In genomic region chr17:8154608-8155152, GRCh38 we compare ENCODE assay signal across 10 cellular contexts. TPM values are rescaled to one million over a fixed set of nuclear protein-coding genes. Genes with fewer than 3 reads are reported as not detected.
DNase-seq lines count a peak whose midpoint lies in the region; ATAC-seq, FAIRE-seq and TF ChIP-seq lines count a peak whose summit lies in the region.
"Had no signal": no experiment of that assay in that cellular context is flagged by ENCODE, and none has a peak within 500 bp of the region (broad histone marks: within the 10 kb centered on the region; RNA-seq: fewer than 3 reads in every experiment).

No MANE protein-coding gene starts in this region.

- H2AFZ ChIP-seq in GM23248 (no peak overlapping the region), astrocyte (ENCODE audit: low read depth, low read length) (no peak overlapping the region)

- H3K27ac Mint-ChIP-seq in astrocyte (ENCODE audit: unreplicated experiment): no peak overlapping the region
- H3K27ac Mint-ChIP-seq: effector memory CD8-positive, alpha-beta T cell had no signal

- H3F3A ChIP-seq in GM23248 (ENCODE audit: insufficient read depth): peaks cover 30% of the 10 kb centered on the region

- H3K9ac ChIP-seq in GM23248 (peak overlapping the region; percentile 99), astrocyte (ENCODE audit: low read length) (peak overlapping the region; percentile 91), iPS-15b (ENCODE audit: low read depth, low read length) (peak overlapping the region; percentile 54)

- H3K9me3 ChIP-seq in GM23248 (ENCODE audit: low read depth): no peaks in the 10 kb centered on the region
- no peaks in the 10 kb centered on the region for H3K9me3 ChIP-seq in astrocyte (ENCODE audit: insufficient read depth, low read depth, low read length)
- H3K9me3 ChIP-seq in iPS-15b (ENCODE audit: control insufficient read depth, insufficient read depth, low read length): no peaks in the 10 kb centered on the region

- H3K27ac ChIP-seq in GM23248: peak overlapping the region; percentile 100
- H3K27ac ChIP-seq in astrocyte (ENCODE audit: low read depth, low read length): peak overlapping the region; percentile 99
- H3K27ac ChIP-seq in skin epidermis: peak overlapping the region; percentile 78 to 100 (median 95)

- H4K20me1 ChIP-seq in GM23248 (ENCODE audit: insufficient read depth): no peaks in the 10 kb centered on the region
- peaks cover 28% of the 10 kb centered on the region for H4K20me1 ChIP-seq in astrocyte (ENCODE audit: insufficient read depth, low read length)

- H3K4me3 Mint-ChIP-seq in astrocyte (ENCODE audit: unreplicated experiment): peak overlapping the region; percentile 62
- H3K4me3 Mint-ChIP-seq: effector memory CD8-positive, alpha-beta T cell had no signal

- H3K4me2 ChIP-seq in GM23248 (ENCODE audit: unreplicated experiment) (peak overlapping the region; percentile 84), astrocyte (ENCODE audit: low read length) (peak overlapping the region; percentile 96)

- H3K9me2 ChIP-seq in GM23248 (ENCODE audit: insufficient read depth): no peaks in the 10 kb centered on the region

- in situ Hi-C loops in GM23248 (cut with MboI): no loop called here

- H3K4me3 ChIP-seq in GM23248 (peak overlapping the region; percentile 79), astrocyte (ENCODE audit: insufficient read depth, low read depth, low read length) (peak overlapping the region; percentile 9), iPS-15b (ENCODE audit: low read depth, low read length) (peak overlapping the region; percentile 61), skin epidermis (peak overlapping the region; percentile 43 to 96 (median 57))

- TF ChIP-seq CTCF in astrocyte (IDR thresholded peaks at IDR 0.05; ENCODE audit: insufficient read depth, low read depth, low read length): no peak

- peaks cover 20% of the 10 kb centered on the region for H3K4me1 Mint-ChIP-seq in astrocyte (ENCODE audit: low read depth, unreplicated experiment)

- DNase-seq in GM23248: no peak
- no peak for DNase-seq in astrocyte (ENCODE audit: low read depth)
- no peak for DNase-seq in stimulated activated CD8-positive, alpha-beta memory T cell treated with anti-CD3 and anti-CD28 coated beads, Interleukin-4, amount 100 ng/mL, for 48 hours
- no peak for DNase-seq in epidermal melanocyte (ENCODE audit: insufficient read length, low spot score)
- DNase-seq: NCI-H187 treated with DMSO at 0.1 percent for 48 hours had no signal

- H3K27me3 Mint-ChIP-seq in astrocyte (ENCODE audit: low read depth, unreplicated experiment): no peaks in the 10 kb centered on the region
- H3K27me3 Mint-ChIP-seq: effector memory CD8-positive, alpha-beta T cell had no signal

- peaks cover 29% of the 10 kb centered on the region for H3K79me2 ChIP-seq in GM23248 (ENCODE audit: insufficient read depth)
- peaks cover 8% of the 10 kb centered on the region for H3K79me2 ChIP-seq in astrocyte (ENCODE audit: insufficient read depth, low read length)

- H3K4me1 ChIP-seq in GM23248 (ENCODE audit: insufficient read depth) (peaks cover 41% of the 10 kb centered on the region), astrocyte (ENCODE audit: insufficient read depth, low read length) (peaks cover 60% of the 10 kb centered on the region), iPS-15b (ENCODE audit: control insufficient read depth, insufficient read depth, low read length) (peaks cover 16% of the 10 kb centered on the region)

- FAIRE-seq in astrocyte (lab: Jason Lieb, UNC): no peak

- no peaks in the 10 kb centered on the region for H3K9me3 Mint-ChIP-seq in astrocyte (ENCODE audit: unreplicated experiment)
- H3K9me3 Mint-ChIP-seq: effector memory CD8-positive, alpha-beta T cell had no signal

- H3K27me3 ChIP-seq in GM23248 (replicated peaks; ENCODE audit: insufficient read depth) (no peaks in the 10 kb centered on the region), astrocyte (ENCODE audit: insufficient read depth, low read length) (no peaks in the 10 kb centered on the region), iPS-15b (ENCODE audit: control insufficient read depth, insufficient read depth, low read length) (peaks cover 2% of the 10 kb centered on the region)

- no peaks in the 10 kb centered on the region for H3K36me3 ChIP-seq in GM23248 (ENCODE audit: low read depth)
- H3K36me3 ChIP-seq in astrocyte (ENCODE audit: insufficient read depth, low read length): peaks cover 3% of the 10 kb centered on the region
- peaks cover 9% of the 10 kb centered on the region for H3K36me3 ChIP-seq in iPS-15b (ENCODE audit: control insufficient read depth, insufficient read depth, low read length)

- ATAC-seq in GM21447 (IDR thresholded peaks at IDR 0.05; ENCODE audit: unreplicated experiment): no peak
- no peak for ATAC-seq in HG03378 (IDR thresholded peaks at IDR 0.05; ENCODE audit: unreplicated experiment)

- peaks cover 2% of the 10 kb centered on the region for H3K36me3 Mint-ChIP-seq in astrocyte (ENCODE audit: low read depth, unreplicated experiment)

- WGBS in GM23248 (ENCODE audit: low coverage in 1 of 2, low lambda C conversion rate in 2 of 2, missing lambda C conversion rate in 2 of 2), 2 experiments: 3 to 7% methylated on average over 9 to 11 of the region's 11 CpGs

RNA-seq across cellular contexts. Expression of gene PER1, which starts 2.5 kb away (rescaled TPM):
- 4.4 and 5.1 TPM in 2 replicates for total RNA-seq in GM23248 (2014; rRNA removed; shearing (Covaris generic))
- 5.3 and 5.9 TPM in 2 replicates for polyA plus RNA-seq in GM23248 (2016; fragmentation: Nextera tagmentation; extraction: Ambion mirVana)
- 17.0 and 18.1 TPM in 2 replicates for total RNA-seq in astrocyte

RNA-seq across cellular contexts. Expression of gene VAMP2, which starts 8.1 kb away (rescaled TPM):
- total RNA-seq in GM23248 (2014; rRNA removed; shearing (Covaris generic)): 6.2 and 6.5 TPM in 2 replicates
- 25.5 and 27.1 TPM in 2 replicates for polyA plus RNA-seq in GM23248 (2016; fragmentation: Nextera tagmentation; extraction: Ambion mirVana)
- total RNA-seq in astrocyte: 28.0 and 31.3 TPM in 2 replicates

RNA-seq across cellular contexts. Expression of gene TMEM107, which starts 21.5 kb away (rescaled TPM):
- 11.6 TPM in 2 replicates for total RNA-seq in GM23248 (2014; rRNA removed; shearing (Covaris generic))
- 20.6 and 20.9 TPM in 2 replicates for polyA plus RNA-seq in GM23248 (2016; fragmentation: Nextera tagmentation; extraction: Ambion mirVana)
- total RNA-seq in astrocyte: 9.4 and 10.1 TPM in 2 replicates

RNA-seq across cellular contexts. Expression of gene HES7, which starts 30.8 kb away (rescaled TPM):
- total RNA-seq in GM23248 (2014; rRNA removed; shearing (Covaris generic)): not detected in 2 replicates
- polyA plus RNA-seq in GM23248 (2016; fragmentation: Nextera tagmentation; extraction: Ambion mirVana): not detected in 2 replicates
- total RNA-seq in astrocyte: 0.64 and 1.0 TPM in 2 replicates

RNA-seq across cellular contexts. Expression of gene BORCS6, which starts 35.3 kb away (rescaled TPM):
- 3.9 and 5.6 TPM in 2 replicates for total RNA-seq in GM23248 (2014; rRNA removed; shearing (Covaris generic))
- polyA plus RNA-seq in GM23248 (2016; fragmentation: Nextera tagmentation; extraction: Ambion mirVana): 3.4 and 4.5 TPM in 2 replicates
- total RNA-seq in astrocyte: 5.7 and 6.6 TPM in 2 replicates

Comparison
In these comparisons a context has a peak if more than half of its experiments do, and no peak if none do; other contexts are left out.
1. H3K4me3 ChIP-seq: peak in every context shown above with its lines; median percentile 79 in GM23248; 61 in iPS-15b; 57 in skin epidermis; 9 in astrocyte.